In the genomic region with DNA sequence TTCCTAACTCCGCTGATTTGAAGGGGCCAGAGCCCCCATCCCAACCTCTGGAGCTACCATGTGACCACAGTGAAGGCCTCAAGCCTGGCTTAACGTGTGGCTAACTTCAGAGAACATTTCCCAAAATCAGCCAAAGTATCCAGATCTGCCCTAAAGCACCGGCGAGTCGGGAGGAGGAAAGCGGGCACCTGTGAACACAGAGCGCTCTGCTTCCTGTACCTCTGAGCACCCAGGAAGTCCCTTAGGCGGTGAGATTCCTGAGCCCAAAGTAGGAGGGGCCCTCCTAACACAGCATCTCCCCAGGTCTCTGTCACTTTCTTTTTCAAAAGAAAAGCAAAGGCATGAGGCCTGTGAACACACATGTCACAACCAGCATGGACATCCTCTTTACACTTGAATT, we compare ENCODE assay signal across 9 cellular contexts. TPM values are rescaled to one million over a fixed set of nuclear protein-coding genes. Genes with fewer than 3 reads are reported as not detected.
DNase-seq lines count a peak whose midpoint lies in the region; ATAC-seq and TF ChIP-seq lines count a peak whose summit lies in the region.
"Had no signal": no experiment of that assay in that cellular context is flagged by ENCODE, and none has a peak within 500 bp of the region (broad histone marks: within the 10 kb centered on the region; RNA-seq: fewer than 3 reads in every experiment).

No MANE protein-coding gene starts in this region.

- H3K27me3 ChIP-seq in skeletal muscle satellite cell (ENCODE audit: control insufficient read depth, insufficient read depth, low read length), result peaks cover 28% of the 10 kb centered on the region

- peaks cover 5% of the 10 kb centered on the region for H3K4me1 ChIP-seq in skeletal muscle satellite cell (ENCODE audit: control insufficient read depth, insufficient read depth, low read length)

- DNase-seq in Calu3 (no peak), endothelial cell (ENCODE audit: low spot score) (no peak), KBM-7 (no peak), GOT3 (lab: John Stamatoyannopoulos, UW) (no peak)
- DNase-seq in activated CD4-positive, alpha-beta memory T cell treated with anti-CD3 and anti-CD28 coated beads for 36 hours, result peak; percentile 63
- DNase-seq: NCI-H1694 had no signal

- H3K4me1 Mint-ChIP-seq in Calu3 (ENCODE audit: low read depth, unreplicated experiment), result no peaks in the 10 kb centered on the region
- H3K4me1 Mint-ChIP-seq in activated CD4-positive, alpha-beta memory T cell treated with anti-CD3 and anti-CD28 coated beads for 36 hours (ENCODE audit: low read depth), result peaks cover 61% of the 10 kb centered on the region
- H3K4me1 Mint-ChIP-seq in endothelial cell (ENCODE audit: unreplicated experiment), result peaks cover 22% of the 10 kb centered on the region

- peak overlapping the region; percentile 83 for H3K4me2 ChIP-seq in skeletal muscle satellite cell (ENCODE audit: low read length)

- no TSS peak for BruUV-seq in Calu3 (replicated peaks; lab: Mats Ljungman, UMichigan)

- peak overlapping the region; percentile 44 for H3K4me3 Mint-ChIP-seq in Calu3 (ENCODE audit: low read depth, unreplicated experiment)
- peak overlapping the region; percentile 98 for H3K4me3 Mint-ChIP-seq in activated CD4-positive, alpha-beta memory T cell treated with anti-CD3 and anti-CD28 coated beads for 36 hours
- H3K4me3 Mint-ChIP-seq in endothelial cell (ENCODE audit: unreplicated experiment), result peak overlapping the region; percentile 70

- H3K27ac Mint-ChIP-seq in Calu3 (ENCODE audit: unreplicated experiment) (no peak overlapping the region), endothelial cell (ENCODE audit: unreplicated experiment) (peak overlapping the region; percentile 2)
- H3K27ac Mint-ChIP-seq in activated CD4-positive, alpha-beta memory T cell treated with anti-CD3 and anti-CD28 coated beads for 36 hours, result peak overlapping the region; percentile 96

- no peak for ATAC-seq in HG02610 (IDR thresholded peaks at IDR 0.05; ENCODE audit: unreplicated experiment)
- no peak for ATAC-seq in HG02798 (IDR thresholded peaks at IDR 0.05; ENCODE audit: poor library complexity, unreplicated experiment)

- H3K4me3 ChIP-seq in skeletal muscle satellite cell (ENCODE audit: low read length), result no peak overlapping the region

- intact Hi-C loops in Calu3 (cut with micrococcal nuclease; ENCODE audit: unreplicated experiment), result no loop called here
- intact Hi-C loops in activated CD4-positive, alpha-beta memory T cell treated with anti-CD3 and anti-CD28 coated beads for 36 hours (cut with micrococcal nuclease), result loop anchor here (10.0 kb wide), 5 partner anchors 379 to 1359 kb away; partner anchors contain the start of genes PPP4R2 and RYBP

- TF ChIP-seq CTCF in Calu3 (IDR thresholded peaks at IDR 0.05; ENCODE audit: unreplicated experiment), result no peak
- TF ChIP-seq CTCF in endothelial cell (IDR thresholded peaks at IDR 0.05; ENCODE audit: unreplicated experiment), result no peak

- no peaks in the 10 kb centered on the region for H3K36me3 ChIP-seq in skeletal muscle satellite cell (ENCODE audit: insufficient read depth, low read length)

- H3K9me3 ChIP-seq in skeletal muscle satellite cell (replicated peaks; ENCODE audit: low read length), result no peaks in the 10 kb centered on the region

- peaks cover 14% of the 10 kb centered on the region for H3K36me3 Mint-ChIP-seq in Calu3 (ENCODE audit: insufficient read depth, unreplicated experiment)
- no peaks in the 10 kb centered on the region for H3K36me3 Mint-ChIP-seq in activated CD4-positive, alpha-beta memory T cell treated with anti-CD3 and anti-CD28 coated beads for 36 hours
- peaks cover 11% of the 10 kb centered on the region for H3K36me3 Mint-ChIP-seq in endothelial cell (ENCODE audit: low read depth, unreplicated experiment)

- H3K9me3 Mint-ChIP-seq in Calu3 (ENCODE audit: low read depth, unreplicated experiment) (no peaks in the 10 kb centered on the region), endothelial cell (ENCODE audit: unreplicated experiment) (no peaks in the 10 kb centered on the region)
- no peaks in the 10 kb centered on the region for H3K9me3 Mint-ChIP-seq in activated CD4-positive, alpha-beta memory T cell treated with anti-CD3 and anti-CD28 coated beads for 36 hours

- CTCF ChIA-PET in Calu3 (lab: Charles Lee), result no interaction called here
- CTCF ChIA-PET in activated CD4-positive, alpha-beta memory T cell treated with anti-CD3 and anti-CD28 coated beads for 36 hours (lab: Charles Lee), result interaction anchor here (4.9 kb wide), 1 partner anchor 15 kb away, joined by 47 read pairs; no protein-coding TSS in a partner anchor

- H3K27me3 Mint-ChIP-seq in Calu3 (ENCODE audit: unreplicated experiment), result peaks cover 18% of the 10 kb centered on the region
- no peaks in the 10 kb centered on the region for H3K27me3 Mint-ChIP-seq in activated CD4-positive, alpha-beta memory T cell treated with anti-CD3 and anti-CD28 coated beads for 36 hours
- peaks cover 31% of the 10 kb centered on the region for H3K27me3 Mint-ChIP-seq in endothelial cell (ENCODE audit: unreplicated experiment)

- POLR2A ChIA-PET in activated CD4-positive, alpha-beta memory T cell treated with anti-CD3 and anti-CD28 coated beads for 36 hours (lab: Charles Lee), result no interaction called here

- in situ Hi-C loops in KBM-7 (cut with MboI; ENCODE audit: low pct_unique_long_range_greater_than_20kb, low sequenced_read_pairs), result no loop called here

- no peak overlapping the region for H3K9ac ChIP-seq in skeletal muscle satellite cell (ENCODE audit: low read depth, low read length)

RNA-seq across cellular contexts. Expression of gene EIF4E3, which starts 0.9 kb away (rescaled TPM):
- total RNA-seq in Calu3 (2022) (8.7 and 10.9 TPM in 2 replicates), endothelial cell (ENCODE audit: unreplicated experiment) (5.2 TPM)
- 10 to 100 TPM; 36.7 to 37.6 TPM for total RNA-seq in activated CD4-positive, alpha-beta memory T cell treated with anti-CD3 and anti-CD28 coated beads for 36 hours
- 1.0 and 1.5 TPM in 2 replicates for total RNA-seq in skeletal muscle satellite cell (2012; rRNA removed)

RNA-seq across cellular contexts. Expression of gene GPR27, which starts 27.5 kb away (rescaled TPM):
- total RNA-seq in Calu3 (2022) (0.71 and 1.0 TPM in 2 replicates), endothelial cell (ENCODE audit: unreplicated experiment) (0.80 TPM)
- 1 to 10 TPM; 1.2 to 1.3 TPM for total RNA-seq in activated CD4-positive, alpha-beta memory T cell treated with anti-CD3 and anti-CD28 coated beads for 36 hours
- total RNA-seq in skeletal muscle satellite cell (2012; rRNA removed), result under 0.01 TPM in 1 of 2 replicates, not detected in the other

RNA-seq across cellular contexts. Expression of gene PROK2, which starts 58.8 kb away (rescaled TPM):
- not detected in 2 replicates for total RNA-seq in Calu3 (2022)
- total RNA-seq in activated CD4-positive, alpha-beta memory T cell treated with anti-CD3 and anti-CD28 coated beads for 36 hours, result under 1 TPM; 0.26 to 0.44 TPM
- total RNA-seq in endothelial cell (ENCODE audit: unreplicated experiment), result not detected
- not detected in 2 replicates for total RNA-seq in skeletal muscle satellite cell (2012; rRNA removed)

Comparison
In these comparisons a context has a peak if more than half of its experiments do, and no peak if none do; other contexts are left out.
1. H3K4me3 Mint-ChIP-seq: peak in every context shown above with its lines; median percentile 98 in activated CD4-positive, alpha-beta memory T cell treated with anti-CD3 and anti-CD28 coated beads for 36 hours; 70 in endothelial cell; 44 in Calu3.